In genomic region chr14:82224610-82225009, GRCh38 we compare ENCODE assay signal across 25 cellular contexts.
"Had no signal": no experiment of that assay in that cellular context is flagged by ENCODE, and none has a peak within 500 bp of the region (broad histone marks: within the 10 kb centered on the region; RNA-seq: fewer than 3 reads in every experiment).

No MANE protein-coding gene starts in this region.

- ATAC-seq: activated CD4-positive, CD25-positive, alpha-beta regulatory T cell treated with anti-CD3 and anti-CD28 coated beads, Interleukin-2, amount 50 U/mL, for 24 hours; activated CD8-positive, alpha-beta T cell treated with anti-CD3 and anti-CD28 coated beads for 36 hours; activated T-cell treated with anti-CD3 and anti-CD28 coated beads, Interleukin-2, amount 50 U/mL, for 4 hours; activated T-helper 17 cell treated with anti-CD3 and anti-CD28 coated beads, Interleukin-2, amount 50 U/mL, for 72 hours; body of pancreas had no signal

- DNase-seq: activated B cell treated with CpG ODN at 0.5 μM for 24 hours; activated CD4-positive, alpha-beta T cell treated with anti-CD3 and anti-CD28 coated beads for 48 hours; activated CD4-positive, alpha-beta T cell treated with anti-CD3 and anti-CD28 coated beads, Interleukin-2, amount 50 U/mL, for 1 hour; activated CD4-positive, alpha-beta T cell treated with anti-CD3 and anti-CD28 coated beads, Interleukin-2, amount 50 U/mL, for 48 hours; activated CD8-positive, alpha-beta memory T cell treated with anti-CD3 and anti-CD28 coated beads for 24 hours; activated CD8-positive, alpha-beta T cell treated with anti-CD3 and anti-CD28 coated beads for 36 hours; activated effector memory CD4-positive, alpha-beta T cell treated with Interleukin-2 at 50 U/mL for 16 hours; activated gamma-delta T cell treated with Interleukin-2 at 50 U/mL for 16 hours; activated naive CD4-positive, alpha-beta T cell treated with anti-CD3 and anti-CD28 coated beads, Interleukin-2, amount 50 U/mL, for 16 hours; activated naive CD4-positive, alpha-beta T cell treated with Interleukin-2 at 50 U/mL for 16 hours; activated T-cell treated with anti-CD3 and anti-CD28 coated beads, Interleukin-2, amount 50 U/mL, for 4 hours; amniotic stem cell; anterior cingulate cortex; body of pancreas; caudate nucleus; colonic mucosa; effector CD8-positive, alpha-beta T cell; esophagus squamous epithelium; foreskin melanocyte; head of caudate nucleus; hippocampal formation; T1000; WERI-Rb-1 had no signal
